Comparison of ENCODE assay signal across 1 cellular context in genomic region chr15:74209997-74210573, GRCh38.
TF ChIP-seq lines count a peak whose summit lies in the region.

No MANE protein-coding gene starts in this region.

TF ChIP-seq in HEK293, 187 proteins besides CTCF, POLR2A, EP300 and RAD21 (continued from another document and continues in another):
- TF ChIP-seq ZNF26 (tag by site-specific recombination; IDR thresholded peaks at IDR 0.05) (no peak), HOXC10 (CRISPR knock-in tag; IDR thresholded peaks at IDR 0.05) (no peak), ZNF223 (tag by site-specific recombination; IDR thresholded peaks at IDR 0.05) (0 out of 2 replicates have a peak, but pooled peaks have one; percentile 38), ZNF558 (tag by site-specific recombination; IDR thresholded peaks at IDR 0.05) (peak; percentile 67; the same call in 1 of the 2 replicates), HOXA7 (CRISPR knock-in tag; IDR thresholded peaks at IDR 0.05; ENCODE audit: borderline replicate concordance) (no peak), ZNF624 (tag by site-specific recombination; IDR thresholded peaks at IDR 0.05) (no peak), ZNF184 (tag by site-specific recombination; IDR thresholded peaks at IDR 0.05) (0 out of 2 replicates have a peak, but pooled peaks have one; percentile 69), ZNF416 (tag by site-specific recombination; IDR thresholded peaks at IDR 0.05) (no peak), ZNF514 (tag by site-specific recombination; IDR thresholded peaks at IDR 0.05) (no peak), ZNF221 (tag by site-specific recombination; IDR thresholded peaks at IDR 0.05; ENCODE audit: borderline replicate concordance) (no peak), ELK4 (IDR thresholded peaks at IDR 0.05; ENCODE audit: borderline replicate concordance, low read depth, low read length) (no peak), ZNF366 (tag by site-specific recombination; conservative IDR thresholded peaks at IDR 0.05) (no peak), ZNF623 (tag by site-specific recombination; IDR thresholded peaks at IDR 0.05) (no peak), SP3 (tag by site-specific recombination; IDR thresholded peaks at IDR 0.05) (no peak), ZNF621 (tag by site-specific recombination; IDR thresholded peaks at IDR 0.05) (no peak), GLI4 (tag by site-specific recombination; IDR thresholded peaks at IDR 0.05) (no peak), PRDM2 (tag by site-specific recombination; IDR thresholded peaks at IDR 0.05; ENCODE audit: borderline replicate concordance) (no peak), ZNF544 (tag by site-specific recombination; IDR thresholded peaks at IDR 0.05) (no peak), ZIC2 (tag by site-specific recombination; IDR thresholded peaks at IDR 0.05) (no peak), BCL11B (tag by site-specific recombination; IDR thresholded peaks at IDR 0.05; ENCODE audit: low read depth) (peak; percentile 87; the same call in 1 of the 2 replicates), ZFHX2 (tag by site-specific recombination; conservative IDR thresholded peaks at IDR 0.05) (no peak), ZNF292 (tag by site-specific recombination; IDR thresholded peaks at IDR 0.05; ENCODE audit: borderline replicate concordance, low read depth) (no peak), ZNF529 (tag by site-specific recombination; IDR thresholded peaks at IDR 0.05; ENCODE audit: insufficient replicate concordance) (no peak), ZNF76 (tag by site-specific recombination; IDR thresholded peaks at IDR 0.05; ENCODE audit: borderline replicate concordance, low read depth) (0 out of 2 replicates have a peak, but pooled peaks have one; percentile 18), IKZF3 (tag by site-specific recombination; IDR thresholded peaks at IDR 0.05) (peak; percentile 74), ZBTB1 (tag by site-specific recombination; IDR thresholded peaks at IDR 0.05) (no peak), ZNF660 (tag by site-specific recombination; IDR thresholded peaks at IDR 0.05) (peak; percentile 74), ZNF791 (tag by site-specific recombination; IDR thresholded peaks at IDR 0.05) (no peak), ZNF610 (tag by site-specific recombination; IDR thresholded peaks at IDR 0.05; ENCODE audit: borderline replicate concordance) (0 out of 2 replicates have a peak, but pooled peaks have one; percentile 2), ZNF530 (tag by site-specific recombination; IDR thresholded peaks at IDR 0.05; ENCODE audit: low read depth) (no peak), ZNF701 (tag by site-specific recombination; IDR thresholded peaks at IDR 0.05) (no peak), ZBTB8A (tag by site-specific recombination; IDR thresholded peaks at IDR 0.05) (no peak), ZXDB (tag by site-specific recombination; IDR thresholded peaks at IDR 0.05) (peak; percentile 91), ZNF785 (tag by site-specific recombination; IDR thresholded peaks at IDR 0.05) (no peak), ZNF571 (tag by site-specific recombination; IDR thresholded peaks at IDR 0.05) (no peak), ZEB2 (tag by site-specific recombination; IDR thresholded peaks at IDR 0.05) (peak; percentile 92), REST (tag by site-specific recombination; IDR thresholded peaks at IDR 0.05) (no peak), ZBTB49 (tag by site-specific recombination; IDR thresholded peaks at IDR 0.05; ENCODE audit: low read depth) (no peak), SCRT2 (tag by site-specific recombination; IDR thresholded peaks at IDR 0.05) (no peak), MZF1 (tag by site-specific recombination; IDR thresholded peaks at IDR 0.05; ENCODE audit: borderline replicate concordance) (no peak), AEBP2 (tag by site-specific recombination; IDR thresholded peaks at IDR 0.05; ENCODE audit: borderline replicate concordance) (no peak), SP7 (tag by site-specific recombination; IDR thresholded peaks at IDR 0.05) (peak; percentile 83), ZNF747 (tag by site-specific recombination; IDR thresholded peaks at IDR 0.05) (no peak), ZFP3 (tag by site-specific recombination; IDR thresholded peaks at IDR 0.05; ENCODE audit: low read depth) (no peak), ZNF548 (tag by site-specific recombination; IDR thresholded peaks at IDR 0.05) (no peak), ZNF830 (tag by site-specific recombination; IDR thresholded peaks at IDR 0.05; ENCODE audit: low read depth) (no peak), ZNF792 (tag by site-specific recombination; IDR thresholded peaks at IDR 0.05) (no peak)
